8 cellular contexts compared by ENCODE assay signal in the genomic region with DNA sequence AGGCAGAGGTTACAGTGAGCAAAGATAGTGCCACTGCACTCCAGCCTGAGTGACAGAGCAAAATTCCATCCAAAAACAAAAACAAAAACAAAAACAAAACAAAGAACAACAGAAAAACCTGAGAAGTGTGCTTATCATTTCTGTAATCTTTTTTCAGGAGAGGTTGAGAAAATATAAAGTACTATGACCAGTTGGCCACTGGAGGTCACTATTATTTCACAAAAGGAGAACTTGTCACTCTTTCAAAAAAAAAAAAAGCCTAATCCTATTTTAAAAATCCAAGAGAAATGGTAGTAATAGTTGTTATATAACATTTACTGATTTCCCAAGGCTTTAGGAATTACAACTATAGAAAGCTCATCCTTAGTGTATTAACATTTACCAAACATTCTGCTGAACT. TPM values are rescaled to one million over a fixed set of nuclear protein-coding genes. Genes with fewer than 3 reads are reported as not detected.
DNase-seq lines count a peak whose midpoint lies in the region; ATAC-seq and TF ChIP-seq lines count a peak whose summit lies in the region.

No MANE protein-coding gene starts in this region.

- no peaks in the 10 kb centered on the region for H3K9me3 ChIP-seq in GM23248 (ENCODE audit: low read depth)
- H3K9me3 ChIP-seq in spleen, result peaks cover 0 to 6% (median 0%) of the 10 kb centered on the region in 8 donors

- peak; percentile 47 for DNase-seq in AG08395 (ENCODE audit: low spot score)
- DNase-seq in GM23248, result peak; percentile 68
- peak; percentile 11 for DNase-seq in OCI-M2 (lab: John Stamatoyannopoulos, UW; ENCODE audit: unreplicated experiment)
- peak; percentile 75 for DNase-seq in fibroblast of peridontal ligament (ENCODE audit: extremely low read depth)
- no peak for DNase-seq in spleen
- DNase-seq in effector memory CD8-positive, alpha-beta T cell, result no peak
- no peak for DNase-seq in activated CD4-positive, CD25-positive, alpha-beta regulatory T cell (lab: John Stamatoyannopoulos, UW)

- no peaks in the 10 kb centered on the region for H4K20me1 ChIP-seq in GM23248 (ENCODE audit: insufficient read depth)

- H3K36me3 ChIP-seq in GM23248 (ENCODE audit: low read depth) (no peaks in the 10 kb centered on the region), spleen (no peaks in the 10 kb centered on the region)

- H3K27ac ChIP-seq in GM23248, result no peak overlapping the region
- H3K27ac ChIP-seq in spleen, result peak overlapping the region in 3 of 8 donors; percentile 28 to 42 (median 37)

- H3F3A ChIP-seq in GM23248 (ENCODE audit: insufficient read depth), result no peaks in the 10 kb centered on the region

- H3K9ac ChIP-seq in GM23248, result no peak overlapping the region

- peaks cover 16 to 35% of the 10 kb centered on the region in 2 donors for H3K27me3 Mint-ChIP-seq in effector memory CD8-positive, alpha-beta T cell

- H3K27ac Mint-ChIP-seq in effector memory CD8-positive, alpha-beta T cell, result no peak overlapping the region

- intact Hi-C loops in spleen (cut with DNase I; ENCODE audit: low total_unique reads), result no loop called here

- no peak overlapping the region for H2AFZ ChIP-seq in GM23248

- H3K4me3 ChIP-seq in GM23248 (no peak overlapping the region), spleen (no peak overlapping the region)

- no peaks in the 10 kb centered on the region for H3K79me2 ChIP-seq in GM23248 (ENCODE audit: insufficient read depth)

- peak in 7 of 11 experiments; percentile 23 to 48 (median 31) for TF ChIP-seq CTCF in spleen (IDR thresholded peaks at IDR 0.05 in 8 of 11, conservative IDR thresholded peaks at IDR 0.05 in 3 of 11)

- in situ Hi-C loops in GM23248 (cut with MboI), result loop anchor here (25.0 kb wide), 2 partner anchors 1679 to 1929 kb away; partner anchors contain the start of gene INPP4B

- ATAC-seq in effector memory CD8-positive, alpha-beta T cell (replicated peaks), result no peak
- no peak for ATAC-seq in GM18909 (IDR thresholded peaks at IDR 0.05; ENCODE audit: poor library complexity, unreplicated experiment)

- H3K4me3 Mint-ChIP-seq in effector memory CD8-positive, alpha-beta T cell, result no peak overlapping the region

- H3K4me1 ChIP-seq in GM23248 (ENCODE audit: insufficient read depth) (peaks cover 9% of the 10 kb centered on the region; the same call in 1 of the 2 replicates), spleen (peaks cover 0 to 4% (median 0%) of the 10 kb centered on the region in 6 donors)

- no peaks in the 10 kb centered on the region for H3K4me1 Mint-ChIP-seq in effector memory CD8-positive, alpha-beta T cell (ENCODE audit: low read depth in 2 of 2)

- no peaks in the 10 kb centered on the region for H3K9me2 ChIP-seq in GM23248 (ENCODE audit: insufficient read depth)

- H3K36me3 Mint-ChIP-seq in effector memory CD8-positive, alpha-beta T cell (ENCODE audit: insufficient read depth), result no peaks in the 10 kb centered on the region

- no peaks in the 10 kb centered on the region for H3K9me3 Mint-ChIP-seq in effector memory CD8-positive, alpha-beta T cell

- H3K4me2 ChIP-seq in GM23248 (ENCODE audit: unreplicated experiment), result no peak overlapping the region

- TF ChIP-seq POLR2A in spleen (IDR thresholded peaks at IDR 0.05), result no peak

- no peaks in the 10 kb centered on the region for H3K27me3 ChIP-seq in GM23248 (replicated peaks; ENCODE audit: insufficient read depth)
- H3K27me3 ChIP-seq in spleen (replicated peaks in 1 of 7), result peaks cover 0 to 3% (median 0%) of the 10 kb centered on the region in 7 donors

RNA-seq across cellular contexts. Expression of gene RNF150, which starts 24.9 kb away (rescaled TPM):
- total RNA-seq in GM23248 (2014; rRNA removed; shearing (Covaris generic)), result 10.5 and 11.6 TPM in 2 replicates
- polyA plus RNA-seq in GM23248 (2016; fragmentation: Nextera tagmentation; extraction: Ambion mirVana) (4.5 and 4.8 TPM in 2 replicates), spleen (1 to 10 TPM; 1.2 to 1.9 (median 1.4) TPM)
- total RNA-seq in spleen, result 10 to 100 TPM; 15.6 to 42.1 (median 32.0) TPM

Comparison
In these comparisons a context has a peak if more than half of its experiments do, and no peak if none do; other contexts are left out.
1. DNase-seq: peak in AG08395 (single experiment), GM23248 (single experiment), OCI-M2 (single experiment) and fibroblast of peridontal ligament (single experiment); none in spleen (single experiment), effector memory CD8-positive, alpha-beta T cell (0 of 3) and activated CD4-positive, CD25-positive, alpha-beta regulatory T cell (0 of 4).